17 cellular contexts compared by ENCODE assay signal in genomic region chr5:173848986-173849596, GRCh38.
"Had no signal": no experiment of that assay in that cellular context is flagged by ENCODE, and none has a peak within 500 bp of the region (broad histone marks: within the 10 kb centered on the region; RNA-seq: fewer than 3 reads in every experiment).

No MANE protein-coding gene starts in this region.

- H3K9me3 ChIP-seq: colonic mucosa, neutrophil had no signal

- H3K4me3 ChIP-seq: colonic mucosa, esophagus squamous epithelium had no signal

- H3K4me1 ChIP-seq: colonic mucosa, esophagus squamous epithelium had no signal

- H3K27ac ChIP-seq: colonic mucosa, esophagus squamous epithelium, neutrophil, parathyroid adenoma, WERI-Rb-1 had no signal

- DNase-seq: activated CD4-positive, alpha-beta memory T cell treated with anti-CD3 and anti-CD28 coated beads for 36 hours; activated effector memory CD4-positive, alpha-beta T cell treated with Interleukin-2 at 50 U/mL for 16 hours; activated naive CD4-positive, alpha-beta T cell treated with anti-CD3 and anti-CD28 coated beads, Interleukin-2, amount 50 U/mL, for 16 hours; activated T-cell treated with anti-CD3 and anti-CD28 coated beads, Interleukin-2, amount 50 U/mL, for 24 hours; colonic mucosa; esophagus squamous epithelium; head of caudate nucleus; mesendoderm; natural killer cell; stimulated activated CD4-positive, alpha-beta T cell treated with anti-CD3 and anti-CD28 coated beads, Interleukin-2, amount 100 ng/mL, for 24 hours; WERI-Rb-1 had no signal

- H3K36me3 ChIP-seq: colonic mucosa, esophagus squamous epithelium, neutrophil, WERI-Rb-1 had no signal

- H3K9ac ChIP-seq: parathyroid adenoma had no signal

- H3K79me2 ChIP-seq: parathyroid adenoma had no signal

- ATAC-seq: natural killer cell; stimulated activated effector memory CD8-positive, alpha-beta T cell treated with anti-CD3 and anti-CD28 coated beads, Interleukin-12 subunit alpha, Interleukin-12 subunit beta, amount 100 ng/mL, for 72 hours had no signal

- FAIRE-seq: astrocyte, endometrium, frontal cortex had no signal

- H2AFZ ChIP-seq: parathyroid adenoma had no signal

- H3K27me3 ChIP-seq: colonic mucosa, esophagus squamous epithelium, neutrophil had no signal
